8 cellular contexts compared by ENCODE assay signal in the genomic region with DNA sequence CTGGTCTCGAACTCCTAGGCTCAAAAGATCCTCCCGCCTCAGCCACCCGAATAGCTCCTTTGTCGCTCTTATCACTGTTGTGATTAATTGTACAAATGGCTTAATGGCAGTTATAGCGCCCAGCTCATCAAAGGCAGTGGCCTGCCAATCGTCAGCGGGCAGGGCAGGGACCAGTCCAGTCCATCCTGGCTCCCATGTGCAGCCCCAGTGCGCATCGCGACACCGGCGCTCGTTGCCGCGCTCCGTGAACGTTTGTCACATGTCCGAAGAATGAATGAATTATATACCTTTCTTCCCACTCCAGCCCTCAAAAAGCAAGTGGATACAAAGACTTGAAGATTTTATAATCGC. TPM values are rescaled to one million over a fixed set of nuclear protein-coding genes. Genes with fewer than 3 reads are reported as not detected.
A peak's percentile ranks its signal among the peaks of the same experiment; 100 is the strongest.
DNase-seq lines count a peak whose midpoint lies in the region; ATAC-seq, FAIRE-seq and TF ChIP-seq lines count a peak whose summit lies in the region.

No MANE protein-coding gene starts in this region.

- peaks cover 4% of the 10 kb centered on the region for H3K36me3 Mint-ChIP-seq in activated CD4-positive, alpha-beta memory T cell treated with anti-CD3 and anti-CD28 coated beads for 36 hours
- H3K36me3 Mint-ChIP-seq in nephron (ENCODE audit: low read depth) = peaks cover 4% of the 10 kb centered on the region

- peak overlapping the region; percentile 86 for H3K27ac ChIP-seq in fibroblast of lung (ENCODE audit: insufficient read depth, low read length)

- peak overlapping the region; percentile 67 for H3K9ac ChIP-seq in fibroblast of lung (ENCODE audit: insufficient read depth, low read length)

- H3K9me3 ChIP-seq in fibroblast of lung (ENCODE audit: control insufficient read depth, insufficient read depth, low read depth, low read length) = no peaks in the 10 kb centered on the region

- peaks cover 11% of the 10 kb centered on the region for H3K79me2 ChIP-seq in fibroblast of lung (ENCODE audit: control insufficient read depth, insufficient read depth, low read length)

- H3K4me2 ChIP-seq in fibroblast of lung (ENCODE audit: extremely low read depth, insufficient read depth, low read length) = peak overlapping the region; percentile 81

- no peaks in the 10 kb centered on the region for H3K9me3 Mint-ChIP-seq in activated CD4-positive, alpha-beta memory T cell treated with anti-CD3 and anti-CD28 coated beads for 36 hours
- no peaks in the 10 kb centered on the region for H3K9me3 Mint-ChIP-seq in nephron

- no peak for FAIRE-seq in urothelium cell line (lab: Jason Lieb, UNC)

- POLR2A ChIA-PET in activated CD4-positive, alpha-beta memory T cell treated with anti-CD3 and anti-CD28 coated beads for 36 hours (lab: Charles Lee) = interaction anchor here (1.0 to 2.9 kb wide), 9 partner anchors 14 to 54 kb away, joined by 3 to 15 read pairs (median 5); partner anchors contain the start of genes KRTCAP2, MTX1, THBS3 and TRIM46

- CTCF ChIA-PET in activated CD4-positive, alpha-beta memory T cell treated with anti-CD3 and anti-CD28 coated beads for 36 hours (lab: Charles Lee) = interaction anchor here (0.6 to 7.2 kb wide), 13 partner anchors 14 to 165 kb away, joined by 3 to 82 read pairs (median 5); partner anchors contain the start of genes KRTCAP2, MTX1, SCAMP3 and THBS3

- TF ChIP-seq CTCF in fibroblast of lung (conservative IDR thresholded peaks at IDR 0.05 in 1 of 2, IDR thresholded peaks at IDR 0.05 in 1 of 2; ENCODE audit: low read depth in 1 of 2, low read length in 2 of 2) (peak in 1 of 2 donors; percentile 4), nephron (IDR thresholded peaks at IDR 0.05; ENCODE audit: unreplicated experiment in 3 of 3) (peak in 2 of 3 experiments; percentile 17 to 21)

- no peaks in the 10 kb centered on the region for H4K20me1 ChIP-seq in fibroblast of lung (ENCODE audit: control insufficient read depth, extremely low read depth, insufficient read depth, low read length)

- intact Hi-C loops in Right ventricle myocardium inferior (cut with DNase I) (loop anchor here (1.0 to 2.0 kb wide), 2 partner anchors 20 to 50 kb away; partner anchors contain the start of gene THBS3), cardiac septum (cut with DNase I) (loop anchor here (2.0 to 5.0 kb wide), 2 partner anchors 18 to 50 kb away; partner anchors contain the start of gene MTX1)
- intact Hi-C loops in activated CD4-positive, alpha-beta memory T cell treated with anti-CD3 and anti-CD28 coated beads for 36 hours (cut with micrococcal nuclease) = loop anchor here (1.0 to 5.0 kb wide), 7 partner anchors 8 to 51 kb away; partner anchors contain the start of genes SCAMP3 and THBS3

- peak overlapping the region; percentile 98 for H3K27ac Mint-ChIP-seq in activated CD4-positive, alpha-beta memory T cell treated with anti-CD3 and anti-CD28 coated beads for 36 hours
- peak overlapping the region; percentile 91 to 99 (median 97) for H3K27ac Mint-ChIP-seq in nephron

- H3K4me1 ChIP-seq in fibroblast of lung (ENCODE audit: control insufficient read depth, extremely low read depth, insufficient read depth, low read length) = peaks cover 18% of the 10 kb centered on the region

- peak; percentile 27 for ATAC-seq in Right ventricle myocardium inferior

- H3K36me3 ChIP-seq in fibroblast of lung (ENCODE audit: control insufficient read depth, insufficient read depth, low read length) = no peaks in the 10 kb centered on the region

- peaks cover 26% of the 10 kb centered on the region for H3K4me1 Mint-ChIP-seq in activated CD4-positive, alpha-beta memory T cell treated with anti-CD3 and anti-CD28 coated beads for 36 hours (ENCODE audit: low read depth)
- H3K4me1 Mint-ChIP-seq in nephron = peaks cover 26% of the 10 kb centered on the region

- H3K4me3 Mint-ChIP-seq in activated CD4-positive, alpha-beta memory T cell treated with anti-CD3 and anti-CD28 coated beads for 36 hours = peak overlapping the region; percentile 89
- H3K4me3 Mint-ChIP-seq in nephron = peak overlapping the region; percentile 87 to 93 (median 89)

- H3K4me3 ChIP-seq in fibroblast of lung (replicated peaks in 1 of 4; ENCODE audit: control extremely low read depth in 1 of 4, insufficient read depth in 1 of 4, low read depth in 3 of 4, low read length in 4 of 4) = peak overlapping the region; percentile 40 to 81 (median 63)

- H2AFZ ChIP-seq in fibroblast of lung (ENCODE audit: low read length) = no peak overlapping the region

- H3K27me3 Mint-ChIP-seq in activated CD4-positive, alpha-beta memory T cell treated with anti-CD3 and anti-CD28 coated beads for 36 hours = no peaks in the 10 kb centered on the region
- H3K27me3 Mint-ChIP-seq in nephron (ENCODE audit: low read depth) = no peaks in the 10 kb centered on the region

- DNase-seq in Right ventricle myocardium inferior (ENCODE audit: missing footprints) = peak; percentile 74
- DNase-seq in cardiac septum (ENCODE audit: low spot score) = no peak
- peak; percentile 57 for DNase-seq in NCI-H146 treated with DMSO at 0.1 percent for 48 hours (lab: John Stamatoyannopoulos, UW; ENCODE audit: unreplicated experiment)
- DNase-seq in activated CD4-positive, alpha-beta memory T cell treated with anti-CD3 and anti-CD28 coated beads for 36 hours = peak; percentile 74
- DNase-seq in fibroblast of lung (ENCODE audit: low read depth in 2 of 2) = peak; percentile 35 to 37
- peak; percentile 56 for DNase-seq in urothelium cell line (ENCODE audit: low spot score)
- no peak for DNase-seq in GOT3 (lab: John Stamatoyannopoulos, UW)

- H3K27me3 ChIP-seq in fibroblast of lung (ENCODE audit: control insufficient read depth, insufficient read depth, low read length) = no peaks in the 10 kb centered on the region

RNA-seq across cellular contexts. Expression of gene MTX1, which starts 18.4 kb away (rescaled TPM):
- total RNA-seq in Right ventricle myocardium inferior = 16.5 TPM
- total RNA-seq in cardiac septum = 16.4 TPM
- total RNA-seq in activated CD4-positive, alpha-beta memory T cell treated with anti-CD3 and anti-CD28 coated beads for 36 hours = 10 to 100 TPM; 45.2 to 47.9 TPM
- 36.7 and 46.6 TPM in 2 replicates for total RNA-seq in fibroblast of lung
- polyA plus RNA-seq in fibroblast of lung = 42.2 and 52.4 TPM in 2 replicates
- polyA plus RNA-seq in fibroblast of lung (2012) = 51.8 and 72.5 TPM in 2 replicates
- polyA minus RNA-seq in fibroblast of lung (ENCODE audit: low replicate concordance) = 97.5 and 113 TPM in 2 replicates

RNA-seq across cellular contexts. Expression of gene THBS3, which starts 19.2 kb away (rescaled TPM):
- total RNA-seq in Right ventricle myocardium inferior (5.7 TPM), cardiac septum (11.7 TPM), fibroblast of lung (36.8 and 38.3 TPM in 2 replicates)
- 10 to 100 TPM; 15.6 to 17.3 TPM for total RNA-seq in activated CD4-positive, alpha-beta memory T cell treated with anti-CD3 and anti-CD28 coated beads for 36 hours
- 30.0 and 39.6 TPM in 2 replicates for polyA plus RNA-seq in fibroblast of lung
- 25.9 and 33.5 TPM in 2 replicates for polyA plus RNA-seq in fibroblast of lung (2012)
- 31.4 and 41.7 TPM in 2 replicates for polyA minus RNA-seq in fibroblast of lung (ENCODE audit: low replicate concordance)

RNA-seq across cellular contexts. Expression of gene ENTREP3, which starts 28.4 kb away (rescaled TPM):
- total RNA-seq in Right ventricle myocardium inferior (14.5 TPM), cardiac septum (15.5 TPM), fibroblast of lung (5.4 and 12.9 TPM in 2 replicates)
- 10 to 100 TPM; 32.9 to 34.1 TPM for total RNA-seq in activated CD4-positive, alpha-beta memory T cell treated with anti-CD3 and anti-CD28 coated beads for 36 hours
- 8.5 and 14.3 TPM in 2 replicates for polyA plus RNA-seq in fibroblast of lung
- 35.4 and 52.2 TPM in 2 replicates for polyA plus RNA-seq in fibroblast of lung (2012)
- polyA minus RNA-seq in fibroblast of lung (ENCODE audit: low replicate concordance) = 56.0 and 63.3 TPM in 2 replicates

RNA-seq across cellular contexts. Expression of gene SCAMP3, which starts 35.3 kb away (rescaled TPM):
- 55.4 TPM for total RNA-seq in Right ventricle myocardium inferior
- 61.5 TPM for total RNA-seq in cardiac septum
- 10 to 100 TPM; 89.6 to 91.7 TPM for total RNA-seq in activated CD4-positive, alpha-beta memory T cell treated with anti-CD3 and anti-CD28 coated beads for 36 hours
- total RNA-seq in fibroblast of lung = 25.2 and 33.2 TPM in 2 replicates
- polyA plus RNA-seq in fibroblast of lung = 106 and 151 TPM in 2 replicates
- 81.8 and 114 TPM in 2 replicates for polyA plus RNA-seq in fibroblast of lung (2012)
- 180 and 307 TPM in 2 replicates for polyA minus RNA-seq in fibroblast of lung (ENCODE audit: low replicate concordance)

RNA-seq across cellular contexts. Expression of gene CLK2, which starts 46.4 kb away (rescaled TPM):
- total RNA-seq in Right ventricle myocardium inferior (20.9 TPM), cardiac septum (24.7 TPM), fibroblast of lung (21.3 and 26.8 TPM in 2 replicates)
- total RNA-seq in activated CD4-positive, alpha-beta memory T cell treated with anti-CD3 and anti-CD28 coated beads for 36 hours = 10 to 100 TPM; 62.0 to 68.1 TPM
- 34.0 and 40.9 TPM in 2 replicates for polyA plus RNA-seq in fibroblast of lung
- polyA plus RNA-seq in fibroblast of lung (2012) = 23.9 and 27.2 TPM in 2 replicates
- 47.5 and 75.3 TPM in 2 replicates for polyA minus RNA-seq in fibroblast of lung (ENCODE audit: low replicate concordance)

Comparison
In these comparisons a context has a peak if more than half of its experiments do, and no peak if none do; other contexts are left out.
1. DNase-seq: peak in Right ventricle myocardium inferior (single experiment), NCI-H146 treated with DMSO at 0.1 percent for 48 hours (single experiment), activated CD4-positive, alpha-beta memory T cell treated with anti-CD3 and anti-CD28 coated beads for 36 hours (single experiment), fibroblast of lung (2 of 2) and urothelium cell line (single experiment); none in cardiac septum (single experiment) and GOT3 (single experiment).